In genomic region chr1:229258031-229258850, GRCh38 we compare ENCODE assay signal across 8 cellular contexts. TPM values are rescaled to one million over a fixed set of nuclear protein-coding genes. Genes with fewer than 3 reads are reported as not detected.
A peak's percentile ranks its signal among the peaks of the same experiment; 100 is the strongest.
DNase-seq lines count a peak whose midpoint lies in the region; ATAC-seq and TF ChIP-seq lines count a peak whose summit lies in the region.

No MANE protein-coding gene starts in this region.

- no peak for TF ChIP-seq POLR2A in prostate gland (IDR thresholded peaks at IDR 0.05)

- H3K27me3 ChIP-seq in prostate gland (replicated peaks; ENCODE audit: insufficient read depth), result no peaks in the 10 kb centered on the region

- no peaks in the 10 kb centered on the region for H3K4me1 ChIP-seq in prostate gland (replicated peaks)

- H3K36me3 Mint-ChIP-seq in activated naive CD8-positive, alpha-beta T cell, result no peaks in the 10 kb centered on the region

- TF ChIP-seq CTCF in prostate gland (IDR thresholded peaks at IDR 0.05), result peak; percentile 67 to 91 (median 88)

- no peaks in the 10 kb centered on the region for H3K9me3 Mint-ChIP-seq in activated naive CD8-positive, alpha-beta T cell (ENCODE audit: low read depth)

- peak; percentile 93 for ATAC-seq in SK-N-SH treated with all-trans-retinoic acid at 6 μM for 48 hours
- no peak for ATAC-seq in HG02938 (IDR thresholded peaks at IDR 0.05; ENCODE audit: unreplicated experiment)
- ATAC-seq in GM19452 (IDR thresholded peaks at IDR 0.05; ENCODE audit: unreplicated experiment), result no peak

- no peaks in the 10 kb centered on the region for H3K9me3 ChIP-seq in prostate gland

- no peaks in the 10 kb centered on the region for H3K36me3 ChIP-seq in prostate gland

- DNase-seq in G401 (ENCODE audit: low spot score), result peak; percentile 83
- DNase-seq in LoVo (ENCODE audit: low spot score), result peak; percentile 69
- peak; percentile 72 for DNase-seq in glomerular visceral epithelial cell (ENCODE audit: extremely low spot score)
- peak; percentile 61 for DNase-seq in prostate gland (ENCODE audit: low spot score)

- H3K4me3 ChIP-seq in prostate gland, result no peak overlapping the region

- no peak overlapping the region for H3K27ac ChIP-seq in prostate gland

- peak overlapping the region; percentile 14 for H3K4me3 Mint-ChIP-seq in activated naive CD8-positive, alpha-beta T cell

- H3K27me3 Mint-ChIP-seq in activated naive CD8-positive, alpha-beta T cell, result no peaks in the 10 kb centered on the region

- in situ Hi-C loops in G401 (cut with HindIII; ENCODE audit: low sequenced_read_pairs), result loop anchor here (25.0 kb wide), 1 partner anchor 204 kb away; no protein-coding TSS in a partner anchor

- no peak overlapping the region for H3K27ac Mint-ChIP-seq in activated naive CD8-positive, alpha-beta T cell

- intact Hi-C loops in prostate gland (cut with DNase I), result loop anchor here (2.0 kb wide), 1 partner anchor 223 kb away; no protein-coding TSS in a partner anchor

- H3K4me1 Mint-ChIP-seq in activated naive CD8-positive, alpha-beta T cell (ENCODE audit: low read depth), result peaks cover 33% of the 10 kb centered on the region

- WGBS in prostate gland, result 17% methylated on average over 5 of the region's 5 CpGs

TF ChIP-seq in SK-N-SH treated with all-trans-retinoic acid at 6 μM for 48 hours, 23 proteins besides CTCF, POLR2A, EP300 and RAD21:
- TF ChIP-seq POU6F1 (CRISPR knock-in tag; IDR thresholded peaks at IDR 0.05; ENCODE audit: borderline replicate concordance, low read depth) (no peak), ZC3H10 (CRISPR knock-in tag; IDR thresholded peaks at IDR 0.05) (no peak), ZNF70 (CRISPR knock-in tag; IDR thresholded peaks at IDR 0.05) (no peak), TSHZ2 (CRISPR knock-in tag; IDR thresholded peaks at IDR 0.05) (no peak), CREB5 (CRISPR knock-in tag; IDR thresholded peaks at IDR 0.05; ENCODE audit: low read depth) (no peak), ESRRG (CRISPR knock-in tag; IDR thresholded peaks at IDR 0.05) (no peak), ZFP3 (CRISPR knock-in tag; IDR thresholded peaks at IDR 0.05) (no peak), TCF4 (CRISPR knock-in tag; IDR thresholded peaks at IDR 0.05; ENCODE audit: borderline replicate concordance) (no peak), PPARA (CRISPR knock-in tag; IDR thresholded peaks at IDR 0.05; ENCODE audit: borderline replicate concordance) (no peak), ZNF8 (CRISPR knock-in tag; IDR thresholded peaks at IDR 0.05) (no peak), ISL1 (CRISPR knock-in tag; IDR thresholded peaks at IDR 0.05) (no peak), SNAI2 (CRISPR knock-in tag; IDR thresholded peaks at IDR 0.05) (no peak), TOX (CRISPR knock-in tag; IDR thresholded peaks at IDR 0.05; ENCODE audit: borderline replicate concordance) (no peak), PATZ1 (CRISPR knock-in tag; IDR thresholded peaks at IDR 0.05; ENCODE audit: borderline replicate concordance) (no peak), ARNTL (CRISPR knock-in tag; IDR thresholded peaks at IDR 0.05; ENCODE audit: borderline replicate concordance, low read depth) (no peak), ZNF565 (CRISPR knock-in tag; conservative IDR thresholded peaks at IDR 0.05; ENCODE audit: low read depth) (no peak)

RNA-seq across cellular contexts. Expression of gene RAB4A, which starts 12.7 kb away (rescaled TPM):
- total RNA-seq in G401 (2014; rRNA removed; shearing (Covaris generic)), result 78.3 and 99.2 TPM in 2 replicates
- 100 to 1,000 TPM in 1 of 2 donors, 10 to 100 TPM in 1; 53.6 to 106 TPM for total RNA-seq in prostate gland
